8 cellular contexts compared by ENCODE assay signal in the genomic region with DNA sequence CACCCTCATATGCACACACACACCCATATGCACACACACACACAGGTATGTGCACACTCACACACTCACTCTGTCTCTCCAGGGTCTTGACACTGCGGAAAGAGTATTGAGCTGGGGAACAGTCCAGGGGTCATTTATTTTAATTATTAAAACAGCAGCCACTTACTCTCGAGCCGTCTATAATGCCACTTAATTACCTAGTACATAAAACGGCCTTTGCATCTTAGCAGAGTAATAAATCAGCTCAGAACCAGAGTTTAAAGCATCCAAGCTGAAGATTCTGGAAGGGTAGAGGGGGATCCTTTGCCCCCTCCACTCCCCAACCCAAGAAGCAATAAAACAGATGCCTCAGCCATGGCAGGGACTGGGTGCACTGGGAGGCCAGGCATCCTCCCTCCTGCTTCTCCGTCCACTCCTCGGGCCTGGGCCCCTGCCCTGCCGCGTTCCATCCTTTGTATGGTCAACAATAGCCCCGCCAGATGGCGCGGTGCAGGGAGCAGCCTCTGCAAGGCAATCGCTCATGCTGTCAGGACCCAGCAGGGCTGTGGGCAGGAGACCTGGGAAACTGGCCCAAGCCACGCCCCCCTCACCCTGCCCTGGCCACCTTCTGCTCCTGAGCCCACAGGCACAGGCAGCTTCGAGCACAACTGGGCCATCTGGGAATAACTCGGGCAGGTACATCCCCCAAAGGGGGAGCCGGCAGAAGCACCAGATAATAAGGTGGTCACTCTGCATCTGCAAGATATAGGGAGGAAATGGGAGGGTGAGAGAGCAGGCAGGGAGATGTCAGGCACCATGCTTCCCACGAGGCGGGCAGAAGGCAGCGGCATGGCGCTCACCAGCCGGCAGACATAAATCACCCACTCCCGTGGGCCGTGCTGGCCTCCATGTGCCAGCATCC. TPM values are rescaled to one million over a fixed set of nuclear protein-coding genes. Genes with fewer than 3 reads are reported as not detected.
A peak's percentile ranks its signal among the peaks of the same experiment; 100 is the strongest.
DNase-seq lines count a peak whose midpoint lies in the region; ATAC-seq and TF ChIP-seq lines count a peak whose summit lies in the region.

No MANE protein-coding gene starts in this region.

- H3K36me3 ChIP-seq in naive thymus-derived CD4-positive, alpha-beta T cell (ENCODE audit: control insufficient read depth in 2 of 3, insufficient read depth in 3 of 3, low read length in 3 of 3): no peaks in the 10 kb centered on the region

- POLR2A ChIA-PET in naive thymus-derived CD4-positive, alpha-beta T cell (lab: Charles Lee): no interaction called here

- peaks cover 0 to 10% (median 0%) of the 10 kb centered on the region in 7 donors for H3K4me1 Mint-ChIP-seq in naive thymus-derived CD4-positive, alpha-beta T cell
- no peaks in the 10 kb centered on the region for H3K4me1 Mint-ChIP-seq in activated naive CD8-positive, alpha-beta T cell treated with anti-CD3 and anti-CD28 coated beads, Interleukin-2, amount 50 U/mL, for 24 hours

- no peak overlapping the region for H3K4me3 Mint-ChIP-seq in naive thymus-derived CD4-positive, alpha-beta T cell
- no peak overlapping the region for H3K4me3 Mint-ChIP-seq in activated naive CD8-positive, alpha-beta T cell treated with anti-CD3 and anti-CD28 coated beads, Interleukin-2, amount 50 U/mL, for 24 hours

- no peak overlapping the region for H3K4me3 ChIP-seq in epithelial cell of proximal tubule (ENCODE audit: low read depth, low read length)
- no peak overlapping the region for H3K4me3 ChIP-seq in naive thymus-derived CD4-positive, alpha-beta T cell (ENCODE audit: low read length)

- TF ChIP-seq POLR2A in GM18505 (IDR thresholded peaks at IDR 0.05; ENCODE audit: borderline replicate concordance, extremely low read depth, insufficient read depth, insufficient read length): no peak

- intact Hi-C loops in naive thymus-derived CD4-positive, alpha-beta T cell (cut with micrococcal nuclease): no loop called here

- no peaks in the 10 kb centered on the region for H3K27me3 Mint-ChIP-seq in naive thymus-derived CD4-positive, alpha-beta T cell
- H3K27me3 Mint-ChIP-seq in activated naive CD8-positive, alpha-beta T cell treated with anti-CD3 and anti-CD28 coated beads, Interleukin-2, amount 50 U/mL, for 24 hours: no peaks in the 10 kb centered on the region

- H3K27ac Mint-ChIP-seq in naive thymus-derived CD4-positive, alpha-beta T cell: no peak overlapping the region
- H3K27ac Mint-ChIP-seq in activated naive CD8-positive, alpha-beta T cell treated with anti-CD3 and anti-CD28 coated beads, Interleukin-2, amount 50 U/mL, for 24 hours: no peak overlapping the region

- H3K27ac ChIP-seq in naive thymus-derived CD4-positive, alpha-beta T cell (ENCODE audit: low read depth, low read length): no peak overlapping the region

- CTCF ChIA-PET in naive thymus-derived CD4-positive, alpha-beta T cell (lab: Charles Lee): no interaction called here

- in situ Hi-C loops in G401 (cut with HindIII; ENCODE audit: low sequenced_read_pairs): no loop called here

- ATAC-seq in naive thymus-derived CD4-positive, alpha-beta T cell: peak; percentile 14
- no peak for ATAC-seq in activated naive CD8-positive, alpha-beta T cell treated with anti-CD3 and anti-CD28 coated beads, Interleukin-2, amount 50 U/mL, for 24 hours
- ATAC-seq in GM18505 (IDR thresholded peaks at IDR 0.05; ENCODE audit: unreplicated experiment): no peak

- H3K9me3 Mint-ChIP-seq in naive thymus-derived CD4-positive, alpha-beta T cell: peaks cover 0 to 2% (median 0%) of the 10 kb centered on the region in 11 donors
- H3K9me3 Mint-ChIP-seq in activated naive CD8-positive, alpha-beta T cell treated with anti-CD3 and anti-CD28 coated beads, Interleukin-2, amount 50 U/mL, for 24 hours: no peaks in the 10 kb centered on the region

- no peaks in the 10 kb centered on the region for H3K27me3 ChIP-seq in naive thymus-derived CD4-positive, alpha-beta T cell (ENCODE audit: control insufficient read depth in 2 of 2, insufficient read depth in 2 of 2, low read length in 2 of 2)

- TF ChIP-seq CTCF in epithelial cell of proximal tubule (conservative IDR thresholded peaks at IDR 0.05; ENCODE audit: low read depth, low read length): peak; percentile 68

- H3K36me3 Mint-ChIP-seq in naive thymus-derived CD4-positive, alpha-beta T cell: peaks cover 0 to 11% (median 5%) of the 10 kb centered on the region in 5 donors
- no peaks in the 10 kb centered on the region for H3K36me3 Mint-ChIP-seq in activated naive CD8-positive, alpha-beta T cell treated with anti-CD3 and anti-CD28 coated beads, Interleukin-2, amount 50 U/mL, for 24 hours (ENCODE audit: low read depth)

- H3K4me1 ChIP-seq in naive thymus-derived CD4-positive, alpha-beta T cell (ENCODE audit: control insufficient read depth in 2 of 2, insufficient read depth in 2 of 2, low read length in 2 of 2): no peaks in the 10 kb centered on the region

- H3K9me3 ChIP-seq in naive thymus-derived CD4-positive, alpha-beta T cell (ENCODE audit: control insufficient read depth in 2 of 3, low read length in 3 of 3): no peaks in the 10 kb centered on the region

- DNase-seq in G401 (ENCODE audit: low spot score) (peak; percentile 95), NCI-H82 treated with DMSO at 0.1 percent for 48 hours (lab: John Stamatoyannopoulos, UW; ENCODE audit: unreplicated experiment) (peak; percentile 33), epithelial cell of proximal tubule (ENCODE audit: low read depth) (no peak), COLO829 (ENCODE audit: low spot score) (no peak), LoVo (ENCODE audit: low spot score) (no peak)
- DNase-seq in naive thymus-derived CD4-positive, alpha-beta T cell: no peak
- no peak for DNase-seq in activated naive CD8-positive, alpha-beta T cell treated with anti-CD3 and anti-CD28 coated beads, Interleukin-2, amount 50 U/mL, for 24 hours

RNA-seq across cellular contexts. Expression of gene CCDC85C, which starts 40.9 kb away (rescaled TPM):
- total RNA-seq in G401 (2014; rRNA removed; shearing (Covaris generic)): 20.4 and 25.8 TPM in 2 replicates
- total RNA-seq in epithelial cell of proximal tubule: 29.6 and 34.8 TPM in 2 replicates
- 1 to 10 TPM; 7.6 to 9.9 (median 9.0) TPM for total RNA-seq in naive thymus-derived CD4-positive, alpha-beta T cell
- 1 to 10 TPM in 1 of 2 donors, under 1 TPM in 1; 0.76 to 1.5 TPM for polyA plus RNA-seq in naive thymus-derived CD4-positive, alpha-beta T cell

Comparison
In these comparisons a context has a peak if more than half of its experiments do, and no peak if none do; other contexts are left out.
1. DNase-seq: peak in G401 (single experiment) and NCI-H82 treated with DMSO at 0.1 percent for 48 hours (single experiment); none in epithelial cell of proximal tubule (single experiment), naive thymus-derived CD4-positive, alpha-beta T cell (0 of 9), COLO829 (single experiment), activated naive CD8-positive, alpha-beta T cell treated with anti-CD3 and anti-CD28 coated beads, Interleukin-2, amount 50 U/mL, for 24 hours (single experiment) and LoVo (single experiment).